In genomic region chr1:187010571-187011309, GRCh38 we compare ENCODE assay signal across 1 cellular context.
TF ChIP-seq lines count a peak whose summit lies in the region.

No MANE protein-coding gene starts in this region.

TF ChIP-seq in GM12878, 131 proteins besides CTCF, POLR2A, EP300 and RAD21 (continued from another document):
- TF ChIP-seq REST (IDR thresholded peaks at IDR 0.05; ENCODE audit: low read depth, low read length): no peak
- peak; percentile 73 for TF ChIP-seq MTA2 (IDR thresholded peaks at IDR 0.05; ENCODE audit: low read depth)
- TF ChIP-seq EED (IDR thresholded peaks at IDR 0.05; ENCODE audit: low read depth): no peak
- no peak for TF ChIP-seq TARDBP (IDR thresholded peaks at IDR 0.05; ENCODE audit: borderline replicate concordance)
